In genomic region chr5:129378961-129379360, GRCh38 we compare ENCODE assay signal across 2 cellular contexts.
TF ChIP-seq lines count a peak whose summit lies in the region.

No MANE protein-coding gene starts in this region.

TF ChIP-seq in GM23338, 12 proteins besides CTCF, POLR2A, EP300 and RAD21:
- TF ChIP-seq JUNB (IDR thresholded peaks at IDR 0.05; ENCODE audit: unreplicated experiment) (no peak), STAT1 (IDR thresholded peaks at IDR 0.05; ENCODE audit: unreplicated experiment) (no peak), ZNF462 (CRISPR knock-in tag; IDR thresholded peaks at IDR 0.05) (no peak), EZH2phosphoT487 (IDR thresholded peaks at IDR 0.05; ENCODE audit: unreplicated experiment) (no peak)

TF ChIP-seq in H1, 55 proteins besides CTCF, POLR2A, EP300 and RAD21:
- TF ChIP-seq CHD7 (IDR thresholded peaks at IDR 0.05; ENCODE audit: insufficient replicate concordance, low read length) (no peak), SUZ12 (IDR thresholded peaks at IDR 0.05; ENCODE audit: low read length) (no peak), SP2 (IDR thresholded peaks at IDR 0.05; ENCODE audit: low read length) (no peak), FOSL1 (IDR thresholded peaks at IDR 0.05; ENCODE audit: insufficient read depth, low read depth, low read length) (no peak), BACH1 (IDR thresholded peaks at IDR 0.05; ENCODE audit: low read length) (no peak), CBX8 (IDR thresholded peaks at IDR 0.05; ENCODE audit: borderline replicate concordance, low read depth, low read length) (no peak), GABPA (IDR thresholded peaks at IDR 0.05; ENCODE audit: borderline replicate concordance, insufficient read depth, low read length) (no peak), GTF2F1 (IDR thresholded peaks at IDR 0.05; ENCODE audit: borderline replicate concordance, low read depth, low read length) (no peak), SIRT6 (IDR thresholded peaks at IDR 0.05; ENCODE audit: low read length) (no peak), SIX5 (IDR thresholded peaks at IDR 0.05; ENCODE audit: low read depth, low read length) (no peak), BCL11A (IDR thresholded peaks at IDR 0.05; ENCODE audit: low read depth in 2 of 2, low read length in 2 of 2) (no peak), CHD2 (IDR thresholded peaks at IDR 0.05; ENCODE audit: low read length) (no peak), ATF2 (IDR thresholded peaks at IDR 0.05; ENCODE audit: low read length) (no peak), CTBP2 (IDR thresholded peaks at IDR 0.05; ENCODE audit: borderline replicate concordance, insufficient read depth, insufficient read length, low read length) (no peak), JUND (IDR thresholded peaks at IDR 0.05; ENCODE audit: low read length) (no peak), CEBPB (IDR thresholded peaks at IDR 0.05; ENCODE audit: low read depth, low read length) (no peak)
